Comparison of ENCODE assay signal across 13 cellular contexts in genomic region chr19:27972291-27973040, GRCh38.
DNase-seq lines count a peak whose midpoint lies in the region; ATAC-seq lines count a peak whose summit lies in the region.
"Had no signal": no experiment of that assay in that cellular context is flagged by ENCODE, and none has a peak within 500 bp of the region (broad histone marks: within the 10 kb centered on the region; RNA-seq: fewer than 3 reads in every experiment).

No MANE protein-coding gene starts in this region.

- DNase-seq in COLO829 (ENCODE audit: low spot score) (peak; percentile 65), NCI-H2029 treated with DMSO at 0.1 percent for 48 hours (lab: John Stamatoyannopoulos, UW) (peak; percentile 5), cerebellar cortex (ENCODE audit: low spot score) (peak; percentile 45), myocyte (ENCODE audit: low read depth) (peak; percentile 46), KG1 (lab: John Stamatoyannopoulos, UW) (no peak), NCI-H526 treated with DMSO at 0.1 percent for 48 hours (lab: John Stamatoyannopoulos, UW) (no peak)
- no peak for DNase-seq in stimulated activated CD4-positive, alpha-beta T cell treated with anti-CD3 and anti-CD28 coated beads, Interleukin-4, amount 100 ng/mL, for 24 hours
- DNase-seq: activated CD4-positive, alpha-beta T cell treated with anti-CD3 and anti-CD28 coated beads, Interleukin-2, amount 50 U/mL, for 4 hours; effector memory CD8-positive, alpha-beta T cell; NCI-H187 had no signal

- no peak for ATAC-seq in GM18870 (IDR thresholded peaks at IDR 0.05; ENCODE audit: unreplicated experiment)
- ATAC-seq: effector memory CD8-positive, alpha-beta T cell; GM12878; Right ventricle myocardium inferior had no signal

Comparison
In these comparisons a context has a peak if more than half of its experiments do, and no peak if none do; other contexts are left out.
1. DNase-seq: peak in COLO829 (single experiment), NCI-H2029 treated with DMSO at 0.1 percent for 48 hours (single experiment), cerebellar cortex (single experiment) and myocyte (single experiment); none in KG1 (single experiment), NCI-H526 treated with DMSO at 0.1 percent for 48 hours (single experiment) and stimulated activated CD4-positive, alpha-beta T cell treated with anti-CD3 and anti-CD28 coated beads, Interleukin-4, amount 100 ng/mL, for 24 hours (single experiment).